1 cellular context compared by ENCODE assay signal in the genomic region with DNA sequence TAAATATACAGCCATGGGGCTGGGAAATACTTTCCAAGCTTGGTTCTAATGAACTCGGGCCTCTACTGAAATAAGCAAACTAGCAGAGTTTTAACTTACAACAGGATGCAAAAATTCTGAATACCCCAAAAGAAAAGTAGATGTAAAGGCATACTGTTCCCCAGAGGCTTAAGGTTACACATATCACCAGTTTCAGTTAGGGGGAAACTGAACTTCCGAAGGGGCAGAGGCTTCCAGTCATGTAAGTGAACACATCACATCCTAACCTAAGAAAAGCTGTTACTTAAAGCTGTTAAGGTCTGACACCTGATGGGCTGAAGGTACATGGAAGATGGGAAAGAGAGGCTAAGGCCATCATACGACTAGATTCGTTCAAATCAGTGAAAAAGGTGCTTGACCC.
TF ChIP-seq lines count a peak whose summit lies in the region.

No MANE protein-coding gene starts in this region.

TF ChIP-seq in neural cell, 6 proteins besides CTCF, POLR2A, EP300 and RAD21 (continued from another document):
- TF ChIP-seq, protein P1, sequence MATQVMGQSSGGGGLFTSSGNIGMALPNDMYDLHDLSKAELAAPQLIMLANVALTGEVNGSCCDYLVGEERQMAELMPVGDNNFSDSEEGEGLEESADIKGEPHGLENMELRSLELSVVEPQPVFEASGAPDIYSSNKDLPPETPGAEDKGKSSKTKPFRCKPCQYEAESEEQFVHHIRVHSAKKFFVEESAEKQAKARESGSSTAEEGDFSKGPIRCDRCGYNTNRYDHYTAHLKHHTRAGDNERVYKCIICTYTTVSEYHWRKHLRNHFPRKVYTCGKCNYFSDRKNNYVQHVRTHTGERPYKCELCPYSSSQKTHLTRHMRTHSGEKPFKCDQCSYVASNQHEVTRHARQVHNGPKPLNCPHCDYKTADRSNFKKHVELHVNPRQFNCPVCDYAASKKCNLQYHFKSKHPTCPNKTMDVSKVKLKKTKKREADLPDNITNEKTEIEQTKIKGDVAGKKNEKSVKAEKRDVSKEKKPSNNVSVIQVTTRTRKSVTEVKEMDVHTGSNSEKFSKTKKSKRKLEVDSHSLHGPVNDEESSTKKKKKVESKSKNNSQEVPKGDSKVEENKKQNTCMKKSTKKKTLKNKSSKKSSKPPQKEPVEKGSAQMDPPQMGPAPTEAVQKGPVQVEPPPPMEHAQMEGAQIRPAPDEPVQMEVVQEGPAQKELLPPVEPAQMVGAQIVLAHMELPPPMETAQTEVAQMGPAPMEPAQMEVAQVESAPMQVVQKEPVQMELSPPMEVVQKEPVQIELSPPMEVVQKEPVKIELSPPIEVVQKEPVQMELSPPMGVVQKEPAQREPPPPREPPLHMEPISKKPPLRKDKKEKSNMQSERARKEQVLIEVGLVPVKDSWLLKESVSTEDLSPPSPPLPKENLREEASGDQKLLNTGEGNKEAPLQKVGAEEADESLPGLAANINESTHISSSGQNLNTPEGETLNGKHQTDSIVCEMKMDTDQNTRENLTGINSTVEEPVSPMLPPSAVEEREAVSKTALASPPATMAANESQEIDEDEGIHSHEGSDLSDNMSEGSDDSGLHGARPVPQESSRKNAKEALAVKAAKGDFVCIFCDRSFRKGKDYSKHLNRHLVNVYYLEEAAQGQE (IDR thresholded peaks at IDR 0.05; ENCODE audit: borderline replicate concordance): no peak
- TF ChIP-seq MXI1 (conservative IDR thresholded peaks at IDR 0.05; ENCODE audit: poor library complexity, severe bottlenecking): no peak
TF ChIP-seq in neural cell: peak in this region for 0.
